Comparison of ENCODE assay signal across 16 cellular contexts in genomic region chrX:27619459-27619858, GRCh38. TPM values are rescaled to one million over a fixed set of nuclear protein-coding genes. Genes with fewer than 3 reads are reported as not detected.
DNase-seq lines count a peak whose midpoint lies in the region; ATAC-seq and TF ChIP-seq lines count a peak whose summit lies in the region.
"Had no signal": no experiment of that assay in that cellular context is flagged by ENCODE, and none has a peak within 500 bp of the region (broad histone marks: within the 10 kb centered on the region; RNA-seq: fewer than 3 reads in every experiment).

No MANE protein-coding gene starts in this region.

- DNase-seq in cardiac fibroblast (ENCODE audit: low read depth in 2 of 2), result peak; percentile 9 to 34
- DNase-seq in foreskin keratinocyte, result no peak
- peak; percentile 11 to 12 for DNase-seq in lung microvascular endothelial cell (ENCODE audit: low read depth in 2 of 2)
- DNase-seq in stimulated activated CD4-positive, alpha-beta T cell treated with anti-CD3 and anti-CD28 coated beads, Interleukin-4, amount 100 ng/mL, for 24 hours, result no peak
- no peak for DNase-seq in NCI-H146 (lab: John Stamatoyannopoulos, UW)
- DNase-seq: CD8-positive, alpha-beta T cell; COR-L47; H9 had no signal

- no peak overlapping the region for H3K4me3 ChIP-seq in cardiac fibroblast (replicated peaks in 1 of 2; ENCODE audit: low read depth in 2 of 2, low read length in 2 of 2)
- H3K4me3 ChIP-seq: GM12878, GM23338 had no signal

- no peak for TF ChIP-seq CTCF in cardiac fibroblast (IDR thresholded peaks at IDR 0.05; ENCODE audit: low read depth, low read length)
- TF ChIP-seq CTCF in foreskin keratinocyte (conservative IDR thresholded peaks at IDR 0.05), result no peak

- ATAC-seq in foreskin keratinocyte (peak; percentile 32), GM19455 (IDR thresholded peaks at IDR 0.05; ENCODE audit: unreplicated experiment) (no peak), HG02981 (IDR thresholded peaks at IDR 0.05; ENCODE audit: unreplicated experiment) (no peak)
- ATAC-seq: CD8-positive, alpha-beta T cell; GM23338 had no signal

- no peak overlapping the region for H3K27ac ChIP-seq in foreskin keratinocyte
- H3K27ac ChIP-seq: HL-60 had no signal

- H3K27me3 ChIP-seq in foreskin keratinocyte, result no peaks in the 10 kb centered on the region

- H3K4me1 ChIP-seq in foreskin keratinocyte, result no peaks in the 10 kb centered on the region

RNA-seq across cellular contexts. Expression of gene DCAF8L2, which starts 29.3 kb away (rescaled TPM):
- total RNA-seq in foreskin keratinocyte (not detected in 2 replicates), lung microvascular endothelial cell (not detected in 2 replicates)
- polyA plus RNA-seq in foreskin keratinocyte, result not detected in 2 replicates
- total RNA-seq: A673; CD8-positive, alpha-beta T cell; GM12878; GM23338; H9 had no signal
- polyA plus RNA-seq: BJ, CD14-positive monocyte, GM12878, GM23338 had no signal

Comparison
In these comparisons a context has a peak if more than half of its experiments do, and no peak if none do; other contexts are left out.
1. DNase-seq: peak in cardiac fibroblast (2 of 2) and lung microvascular endothelial cell (2 of 2); none in foreskin keratinocyte (0 of 2), stimulated activated CD4-positive, alpha-beta T cell treated with anti-CD3 and anti-CD28 coated beads, Interleukin-4, amount 100 ng/mL, for 24 hours (single experiment) and NCI-H146 (single experiment).